ENCODE assay signal across 20 cellular contexts in genomic region chr1:236742421-236743160, GRCh38. TPM values are rescaled to one million over a fixed set of nuclear protein-coding genes. Genes with fewer than 3 reads are reported as not detected.
DNase-seq lines count a peak whose midpoint lies in the region; ATAC-seq, FAIRE-seq and TF ChIP-seq lines count a peak whose summit lies in the region.
"Had no signal": no experiment of that assay in that cellular context is flagged by ENCODE, and none has a peak within 500 bp of the region (broad histone marks: within the 10 kb centered on the region; RNA-seq: fewer than 3 reads in every experiment).

No MANE protein-coding gene starts in this region.

- DNase-seq in right atrium auricular region (ENCODE audit: low spot score) (no peak), left ventricle myocardium superior (no peak), K562 (ENCODE audit: extremely low read depth in 1 of 4, low spot score in 3 of 4) (no peak), erythroblast (lab: John Stamatoyannopoulos, UW) (peak; percentile 16 to 76), HCEC 1CT (no peak), iPS-NIHi7 (ENCODE audit: extremely low spot score) (no peak)
- DNase-seq: C1 segment of cervical spinal cord; Calu3; CD4-positive, alpha-beta memory T cell; COR-L47; DMS53; DMS79 treated with DMSO at 0.1 percent for 48 hours; GF-D8; GOT3 had no signal

- no peak for FAIRE-seq in K562 (lab: Jason Lieb, UNC)
- FAIRE-seq: GM12891, GM18507, H54 had no signal

- H3K27ac ChIP-seq in right atrium auricular region (peak overlapping the region; percentile 22 to 37), K562 (ENCODE audit: extremely low read depth, low read depth, low read length) (no peak overlapping the region)

- TF ChIP-seq CTCF in right atrium auricular region (IDR thresholded peaks at IDR 0.05) (no peak), K562 (IDR thresholded peaks at IDR 0.05 in 2 of 3, conservative IDR thresholded peaks at IDR 0.05 in 1 of 3; ENCODE audit: insufficient read depth in 2 of 3, low read depth in 1 of 3, low read length in 3 of 3) (no peak)

- H3K4me3 ChIP-seq in right atrium auricular region (no peak overlapping the region), K562 (no peak overlapping the region)
- H3K4me3 ChIP-seq: HAP-1 had no signal

- intact Hi-C loops in left ventricle myocardium superior (cut with micrococcal nuclease) (no loop called here), K562 (cut with micrococcal nuclease) (no loop called here)

- H2AFZ ChIP-seq in K562 (ENCODE audit: low read depth, low read length): no peak overlapping the region

- ATAC-seq in left ventricle myocardium superior (no peak), K562 (no peak)

- no peak overlapping the region for H3K9ac ChIP-seq in K562 (ENCODE audit: insufficient read depth in 1 of 2, low read depth in 2 of 2, low read length in 2 of 2)

- TF ChIP-seq EP300 in K562 (IDR thresholded peaks at IDR 0.05; ENCODE audit: low read length): no peak

- BruUV-seq in K562 (replicated peaks; lab: Mats Ljungman, UMichigan): no TSS peak

- CTCF ChIA-PET in K562 (lab: Yijun Ruan, JAX; ENCODE audit: low intra/inter-chr PET ratio): no interaction called here

- H3K4me2 ChIP-seq in K562 (ENCODE audit: insufficient read depth, low read length): no peak overlapping the region; the same call in 1 of the 2 replicates

- no peak for TF ChIP-seq RAD21 in K562 (CRISPR knock-in tag; conservative IDR thresholded peaks at IDR 0.05 in 1 of 2, IDR thresholded peaks at IDR 0.05 in 1 of 2)

- H3K27me3 ChIP-seq in right atrium auricular region (no peaks in the 10 kb centered on the region), K562 (ENCODE audit: control insufficient read depth in 2 of 2, insufficient read depth in 2 of 2, low read length in 2 of 2) (peaks cover 18 to 38% of the 10 kb centered on the region in 2 experiments)

- WGBS in K562 (ENCODE audit: insufficient coverage, low coverage, missing lambda C conversion rate): 11% methylated on average over 10 of the region's 10 CpGs

- no peaks in the 10 kb centered on the region for H3K79me2 ChIP-seq in K562 (ENCODE audit: control insufficient read depth, insufficient read depth, low read length)

- H3K4me1 ChIP-seq in right atrium auricular region: peaks cover 0 to 7% of the 10 kb centered on the region in 2 donors
- peaks cover 0 to 4% of the 10 kb centered on the region in 2 experiments; a peak in 3 of 5 replicates for H3K4me1 ChIP-seq in K562 (replicated peaks in 1 of 2; ENCODE audit: control insufficient read depth in 2 of 2, insufficient read depth in 2 of 2, low read length in 2 of 2)

- in situ Hi-C loops in K562 (cut with MboI): loop anchor here (25.0 kb wide), 2 partner anchors 645 to 820 kb away; no protein-coding TSS in a partner anchor

- H3K9me3 ChIP-seq in right atrium auricular region: no peaks in the 10 kb centered on the region
- no peaks in the 10 kb centered on the region for H3K9me3 ChIP-seq in K562 (replicated peaks; ENCODE audit: control insufficient read depth, insufficient read depth, low read depth, low read length)
- H3K9me3 ChIP-seq: HAP-1 had no signal

- POLR2A ChIA-PET in K562 (lab: Yijun Ruan, JAX): no interaction called here

- no peaks in the 10 kb centered on the region for H4K20me1 ChIP-seq in K562 (replicated peaks; ENCODE audit: control insufficient read depth, insufficient read depth, low read length)

- H3K36me3 ChIP-seq in right atrium auricular region: peaks cover 89% of the 10 kb centered on the region
- no peaks in the 10 kb centered on the region for H3K36me3 ChIP-seq in K562 (ENCODE audit: control insufficient read depth, insufficient read depth, low read length)
- H3K36me3 ChIP-seq: HAP-1 had no signal

- H3K9me1 ChIP-seq in K562 (ENCODE audit: control insufficient read depth, insufficient read depth, low read length): no peaks in the 10 kb centered on the region

- TF ChIP-seq POLR2A in K562 (conservative IDR thresholded peaks at IDR 0.05) (no peak), erythroblast (IDR thresholded peaks at IDR 0.05; ENCODE audit: low read length) (no peak)

TF ChIP-seq in K562, 482 proteins besides CTCF, POLR2A, EP300 and RAD21 (continues in another document):
- TF ChIP-seq ARNT (IDR thresholded peaks at IDR 0.05) (no peak), UBTF (IDR thresholded peaks at IDR 0.05; ENCODE audit: borderline replicate concordance in 1 of 2, low read depth in 2 of 2, low read length in 2 of 2) (no peak), TAL1 (IDR thresholded peaks at IDR 0.05) (peak; percentile 47), STAT5A (IDR thresholded peaks at IDR 0.05; ENCODE audit: borderline replicate concordance, low read length) (0 out of 2 replicates have a peak, but pooled peaks have one; percentile 24), JUND (IDR thresholded peaks at IDR 0.05; ENCODE audit: borderline replicate concordance, low read depth, low read length) (no peak), JUND (tag; IDR thresholded peaks at IDR 0.05; ENCODE audit: borderline replicate concordance, low read depth, low read length) (0 out of 3 replicates have a peak, but pooled peaks have one; percentile 15), GTF2B (IDR thresholded peaks at IDR 0.05; ENCODE audit: extremely low read depth, insufficient read length) (no peak), FOSL1 (tag; conservative IDR thresholded peaks at IDR 0.05) (peak; percentile 80), TEAD4 (IDR thresholded peaks at IDR 0.05; ENCODE audit: low read length) (peak; percentile 72), TEAD4 (CRISPR knock-in tag; IDR thresholded peaks at IDR 0.05; ENCODE audit: borderline replicate concordance) (no peak)

RNA-seq across cellular contexts. Expression of gene MTR, which starts 52.5 kb away (rescaled TPM):
- total RNA-seq in right atrium auricular region (10 to 100 TPM; 21.8 to 30.4 TPM), left ventricle myocardium superior (52.7 TPM), K562 (2014; rRNA removed) (20.3 and 21.2 TPM in 2 replicates), K562 (2014; rRNA removed; fragmentation: Illumina TruSeq; extraction: Trizol) (31.5 and 38.4 TPM in 2 replicates), K562 (2015; rRNA removed; fragmentation: Illumina TruSeq; extraction: Trizol) (28.4 and 31.1 TPM in 2 replicates), K562 (2021) (38.0 and 44.3 TPM in 2 replicates)
- 48.7 and 126 TPM in 2 replicates for total RNA-seq in K562 (2011; cell fraction: chromatin; rRNA removed; ENCODE audit: low replicate concordance)
- total RNA-seq in K562 (2011; cell fraction: nucleolus; rRNA removed): 13.0 and 19.2 TPM in 2 replicates
- total RNA-seq in K562 (2011; cell fraction: nucleoplasm; rRNA removed): 33.1 and 37.2 TPM in 2 replicates
- polyA plus RNA-seq in K562 (2011; rRNA removed) (25.4 and 28.7 TPM in 2 replicates), K562 (2014; fragmentation: Illumina TruSeq; extraction: Trizol) (14.2 and 16.1 TPM in 2 replicates), K562 (2014; fragmentation: Nextera tagmentation; extraction: Ambion mirVana) (1 to 10 TPM; 3.4 to 5.1 TPM), K562 (2014; rRNA removed) (16.9 and 17.6 TPM in 2 replicates)
- 7.9 and 13.2 TPM in 2 replicates for polyA plus RNA-seq in K562 (2011; cell fraction: cytosol; rRNA removed)
- 27.0 and 38.9 TPM in 2 replicates for polyA plus RNA-seq in K562 (2011; cell fraction: nucleus; rRNA removed)
- 9.6 and 11.5 TPM in 2 replicates for polyA plus RNA-seq in K562 (2012)
- polyA minus RNA-seq in K562 (2011; rRNA and poly(A)+ RNA removed): 93.6 and 102 TPM in 2 replicates
- polyA minus RNA-seq in K562 (2011; cell fraction: cytosol; rRNA and poly(A)+ RNA removed): 30.9 and 34.7 TPM in 2 replicates
- polyA minus RNA-seq in K562 (2011; cell fraction: nucleus; rRNA and poly(A)+ RNA removed): 18.4 and 43.9 TPM in 2 replicates

RNA-seq across cellular contexts. Expression of gene ACTN2, which starts 56.3 kb away (rescaled TPM):
- total RNA-seq in right atrium auricular region (1,000 to 10,000 TPM in 1 of 2 donors, 100 to 1,000 TPM in 1; 595 to 1,486 TPM), left ventricle myocardium superior (2,394 TPM), K562 (2014; rRNA removed) (0.27 and 0.37 TPM in 2 replicates), K562 (2014; rRNA removed; fragmentation: Illumina TruSeq; extraction: Trizol) (0.32 and 0.40 TPM in 2 replicates), K562 (2015; rRNA removed; fragmentation: Illumina TruSeq; extraction: Trizol) (0.34 and 0.94 TPM in 2 replicates), K562 (2021) (0.31 and 0.93 TPM in 2 replicates)
- 2.2 and 2.6 TPM in 2 replicates for total RNA-seq in K562 (2011; cell fraction: chromatin; rRNA removed; ENCODE audit: low replicate concordance)
- total RNA-seq in K562 (2011; cell fraction: nucleolus; rRNA removed): 0.39 and 0.67 TPM in 2 replicates
- 0.84 and 1.8 TPM in 2 replicates for total RNA-seq in K562 (2011; cell fraction: nucleoplasm; rRNA removed)
- polyA plus RNA-seq in K562 (2011; rRNA removed) (0.42 TPM in 2 replicates), K562 (2014; fragmentation: Illumina TruSeq; extraction: Trizol) (0.54 and 0.90 TPM in 2 replicates), K562 (2014; fragmentation: Nextera tagmentation; extraction: Ambion mirVana) (under 1 TPM; 0.18 to 0.20 TPM), K562 (2014; rRNA removed) (0.76 and 0.94 TPM in 2 replicates)
- 0.24 and 0.54 TPM in 2 replicates for polyA plus RNA-seq in K562 (2011; cell fraction: cytosol; rRNA removed)
- 1.6 and 3.1 TPM in 2 replicates for polyA plus RNA-seq in K562 (2011; cell fraction: nucleus; rRNA removed)
- polyA plus RNA-seq in K562 (2012): 0.37 and 0.48 TPM in 2 replicates
- 0.53 and 1.1 TPM in 2 replicates for polyA minus RNA-seq in K562 (2011; rRNA and poly(A)+ RNA removed)
- not detected in 2 replicates for polyA minus RNA-seq in K562 (2011; cell fraction: cytosol; rRNA and poly(A)+ RNA removed)
- 0.67 and 2.3 TPM in 2 replicates for polyA minus RNA-seq in K562 (2011; cell fraction: nucleus; rRNA and poly(A)+ RNA removed)
- total RNA-seq: A172; Calu3; CD4-positive, alpha-beta memory T cell had no signal
- polyA plus RNA-seq: BJ; CD4-positive, alpha-beta memory T cell had no signal

Comparison
In these comparisons a context has a peak if more than half of its experiments do, and no peak if none do; other contexts are left out.
1. DNase-seq: peak in erythroblast (2 of 2); none in right atrium auricular region (single experiment), left ventricle myocardium superior (single experiment), K562 (0 of 4), HCEC 1CT (single experiment) and iPS-NIHi7 (single experiment).
2. RNA of gene ACTN2, which starts 56.3 kb away (total RNA-seq): 2,394 TPM in left ventricle myocardium superior (single experiment) and 595 to 1,486 TPM in right atrium auricular region; 0.27 to 2.6 TPM in K562; every median in the first group is over 100 times any median in the second.